In genomic region chr4:121696641-121697461, GRCh38 we compare ENCODE assay signal across 8 cellular contexts. TPM values are rescaled to one million over a fixed set of nuclear protein-coding genes. Genes with fewer than 3 reads are reported as not detected.
A peak's percentile ranks its signal among the peaks of the same experiment; 100 is the strongest.
DNase-seq lines count a peak whose midpoint lies in the region; ATAC-seq and TF ChIP-seq lines count a peak whose summit lies in the region.

Gene ANXA5, minus strand, starts transcription at chr4:121696980. Its CDS starts 391 bp downstream, at chr4:121696589.

- H3K4me3 ChIP-seq in HL-60 (replicated peaks; ENCODE audit: insufficient read depth, low read length) (peak within 1 kb of the TSS; percentile 87), Peyer's patch (peak within 1 kb of the TSS; percentile 86 to 96 (median 92)), fibroblast of lung (replicated peaks in 1 of 4; ENCODE audit: control extremely low read depth in 1 of 4, insufficient read depth in 1 of 4, low read depth in 3 of 4, low read length in 4 of 4) (peak within 1 kb of the TSS; percentile 83 to 96 (median 92))

- intact Hi-C loops in Calu3 (cut with micrococcal nuclease; ENCODE audit: unreplicated experiment) = no loop called here

- no peaks in the 10 kb centered on the region for H3K9me3 Mint-ChIP-seq in Calu3 (ENCODE audit: low read depth, unreplicated experiment)
- H3K9me3 Mint-ChIP-seq in naive thymus-derived CD8-positive, alpha-beta T cell = peaks cover 0 to 3% (median 0%) of the 10 kb centered on the region in 9 donors

- H3K36me3 Mint-ChIP-seq in Calu3 (ENCODE audit: insufficient read depth, unreplicated experiment) = peaks cover 35% of the 10 kb centered on the region
- peaks cover 0 to 10% (median 0%) of the 10 kb centered on the region in 3 donors for H3K36me3 Mint-ChIP-seq in naive thymus-derived CD8-positive, alpha-beta T cell

- H3K4me3 Mint-ChIP-seq in Calu3 (ENCODE audit: low read depth, unreplicated experiment) = no peak within 1 kb of the TSS
- peak within 1 kb of the TSS; percentile 93 to 98 (median 96) for H3K4me3 Mint-ChIP-seq in naive thymus-derived CD8-positive, alpha-beta T cell

- H3K79me2 ChIP-seq in fibroblast of lung (ENCODE audit: control insufficient read depth, insufficient read depth, low read length) = peaks cover 45% of the 10 kb centered on the region

- H3K9ac ChIP-seq in fibroblast of lung (ENCODE audit: insufficient read depth, low read length) = peak within 1 kb of the TSS; percentile 99

- H3K4me1 Mint-ChIP-seq in Calu3 (ENCODE audit: low read depth, unreplicated experiment) = peaks cover 29% of the 10 kb centered on the region
- peaks cover 9 to 41% (median 26%) of the 10 kb centered on the region in 4 donors for H3K4me1 Mint-ChIP-seq in naive thymus-derived CD8-positive, alpha-beta T cell

- H3K27ac Mint-ChIP-seq in Calu3 (ENCODE audit: unreplicated experiment) = peak within 1 kb of the TSS; percentile 97
- peak within 1 kb of the TSS in 9 of 10 donors; percentile 55 to 97 (median 83) for H3K27ac Mint-ChIP-seq in naive thymus-derived CD8-positive, alpha-beta T cell

- TF ChIP-seq CTCF in Calu3 (IDR thresholded peaks at IDR 0.05; ENCODE audit: unreplicated experiment) (no peak), HL-60 (IDR thresholded peaks at IDR 0.05; ENCODE audit: insufficient read depth, low read length) (no peak), Peyer's patch (IDR thresholded peaks at IDR 0.05) (peak in 3 of 6 experiments; percentile 7 to 39 (median 29)), fibroblast of lung (conservative IDR thresholded peaks at IDR 0.05 in 1 of 2, IDR thresholded peaks at IDR 0.05 in 1 of 2; ENCODE audit: low read depth in 1 of 2, low read length in 2 of 2) (peak; percentile 24 to 40)

- peaks cover 3% of the 10 kb centered on the region for H4K20me1 ChIP-seq in fibroblast of lung (ENCODE audit: control insufficient read depth, extremely low read depth, insufficient read depth, low read length)

- ATAC-seq in GM19467 (IDR thresholded peaks at IDR 0.05; ENCODE audit: unreplicated experiment) = peak; percentile 97
- ATAC-seq in naive thymus-derived CD8-positive, alpha-beta T cell = peak; percentile 83 to 88
- peak; percentile 90 for ATAC-seq in stimulated activated naive CD8-positive, alpha-beta T cell treated with anti-CD3 and anti-CD28 coated beads, Interleukin-15, Interleukin-2, amounts not matched to agents 100 U/mL and 50 U/mL, for 24 hours

- no peaks in the 10 kb centered on the region for H3K27me3 Mint-ChIP-seq in Calu3 (ENCODE audit: unreplicated experiment)
- H3K27me3 Mint-ChIP-seq in naive thymus-derived CD8-positive, alpha-beta T cell = peaks cover 0 to 28% (median 8%) of the 10 kb centered on the region in 5 donors

- H3K27me3 ChIP-seq in HL-60 (ENCODE audit: insufficient read depth, poor library complexity, severe bottlenecking) = no peaks in the 10 kb centered on the region
- H3K27me3 ChIP-seq in Peyer's patch = no peaks in the 10 kb centered on the region
- H3K27me3 ChIP-seq in fibroblast of lung (ENCODE audit: control insufficient read depth, insufficient read depth, low read length) = no peaks in the 10 kb centered on the region

- no peaks in the 10 kb centered on the region for H3K9me3 ChIP-seq in Peyer's patch
- no peaks in the 10 kb centered on the region for H3K9me3 ChIP-seq in fibroblast of lung (ENCODE audit: control insufficient read depth, insufficient read depth, low read depth, low read length)

- H3K4me2 ChIP-seq in fibroblast of lung (ENCODE audit: extremely low read depth, insufficient read depth, low read length) = peak within 1 kb of the TSS; percentile 91

- CTCF ChIA-PET in Calu3 (lab: Charles Lee) = no interaction called here

- TF ChIP-seq POLR2A in Peyer's patch (IDR thresholded peaks at IDR 0.05) = peak; percentile 53 to 68

- POLR2A ChIA-PET in naive thymus-derived CD8-positive, alpha-beta T cell (lab: Charles Lee) = interaction anchor here (0.5 to 0.7 kb wide), 2 partner anchors 11 to 127 kb away, joined by 3 to 4 read pairs; no protein-coding TSS in a partner anchor

- peak within 1 kb of the TSS; percentile 88 for H3K27ac ChIP-seq in HL-60 (replicated peaks)
- peak within 1 kb of the TSS; percentile 85 to 95 (median 92) for H3K27ac ChIP-seq in Peyer's patch
- H3K27ac ChIP-seq in fibroblast of lung (ENCODE audit: insufficient read depth, low read length) = peak within 1 kb of the TSS; percentile 100

- H3K4me1 ChIP-seq in Peyer's patch = peaks cover 0 to 19% (median 2%) of the 10 kb centered on the region in 4 donors
- H3K4me1 ChIP-seq in fibroblast of lung (ENCODE audit: control insufficient read depth, extremely low read depth, insufficient read depth, low read length) = no peaks in the 10 kb centered on the region

- H3K36me3 ChIP-seq in Peyer's patch (no peaks in the 10 kb centered on the region), fibroblast of lung (ENCODE audit: control insufficient read depth, insufficient read depth, low read length) (no peaks in the 10 kb centered on the region)

- peak within 1 kb of the TSS; percentile 28 for H2AFZ ChIP-seq in fibroblast of lung (ENCODE audit: low read length)

- no TSS peak for BruUV-seq in Calu3 (replicated peaks; lab: Mats Ljungman, UMichigan)

- peak; percentile 85 for DNase-seq in Calu3
- peak in 1 of 2 experiments; percentile 83 for DNase-seq in HL-60 (ENCODE audit: low read depth in 1 of 2, low spot score in 1 of 2)
- peak; percentile 74 to 93 (median 93) for DNase-seq in Peyer's patch
- DNase-seq in activated T-helper 1 cell treated with anti-CD3 and anti-CD28 coated beads, Interleukin-2, amount 50 U/mL, for 16 hours (ENCODE audit: low read depth in 1 of 2, low spot score in 1 of 2) = peak; percentile 46 to 48
- peak; percentile 87 to 88 for DNase-seq in fibroblast of lung (ENCODE audit: low read depth in 2 of 2)
- peak; percentile 15 to 76 (median 44) for DNase-seq in naive thymus-derived CD8-positive, alpha-beta T cell
- DNase-seq in stimulated activated naive CD8-positive, alpha-beta T cell treated with anti-CD3 and anti-CD28 coated beads, Interleukin-15, Interleukin-2, amounts not matched to agents 100 U/mL and 50 U/mL, for 24 hours = peak; percentile 79

RNA-seq across cellular contexts. Expression of gene ANXA5, which starts in this region (rescaled TPM):
- 246 and 273 TPM in 2 replicates for total RNA-seq in Calu3 (2022)
- total RNA-seq in Peyer's patch = 100 to 1,000 TPM in 1 of 4 donors, 10 to 100 TPM in 3; 39.1 to 188 (median 49.4) TPM
- 481 and 602 TPM in 2 replicates for total RNA-seq in fibroblast of lung
- polyA plus RNA-seq in fibroblast of lung = 1,748 and 2,025 TPM in 2 replicates
- 1,175 and 1,208 TPM in 2 replicates for polyA plus RNA-seq in fibroblast of lung (2012)
- polyA minus RNA-seq in fibroblast of lung (ENCODE audit: low replicate concordance) = 140 and 187 TPM in 2 replicates
- total RNA-seq in naive thymus-derived CD8-positive, alpha-beta T cell = 10 to 100 TPM; 38.2 to 40.7 TPM
- polyA plus RNA-seq in naive thymus-derived CD8-positive, alpha-beta T cell = 10 to 100 TPM; 24.8 to 93.3 (median 87.5) TPM

Comparison
In these comparisons a context has a peak if more than half of its experiments do, and no peak if none do; other contexts are left out.
1. RNA of gene ANXA5 (polyA plus RNA-seq): 1,175 to 2,025 TPM in fibroblast of lung; 24.8 to 93.3 TPM in naive thymus-derived CD8-positive, alpha-beta T cell; every median in the first group is over 10 times any median in the second.
2. CTCF ChIP-seq: peak in fibroblast of lung (2 of 2); none in Calu3 (single experiment) and HL-60 (single experiment).
3. Peak in every context shown above with its lines, with median percentiles within 50 percentile points of each other: ATAC-seq, H3K27ac ChIP-seq and H3K4me3 ChIP-seq.